9 cellular contexts compared by ENCODE assay signal in the genomic region with DNA sequence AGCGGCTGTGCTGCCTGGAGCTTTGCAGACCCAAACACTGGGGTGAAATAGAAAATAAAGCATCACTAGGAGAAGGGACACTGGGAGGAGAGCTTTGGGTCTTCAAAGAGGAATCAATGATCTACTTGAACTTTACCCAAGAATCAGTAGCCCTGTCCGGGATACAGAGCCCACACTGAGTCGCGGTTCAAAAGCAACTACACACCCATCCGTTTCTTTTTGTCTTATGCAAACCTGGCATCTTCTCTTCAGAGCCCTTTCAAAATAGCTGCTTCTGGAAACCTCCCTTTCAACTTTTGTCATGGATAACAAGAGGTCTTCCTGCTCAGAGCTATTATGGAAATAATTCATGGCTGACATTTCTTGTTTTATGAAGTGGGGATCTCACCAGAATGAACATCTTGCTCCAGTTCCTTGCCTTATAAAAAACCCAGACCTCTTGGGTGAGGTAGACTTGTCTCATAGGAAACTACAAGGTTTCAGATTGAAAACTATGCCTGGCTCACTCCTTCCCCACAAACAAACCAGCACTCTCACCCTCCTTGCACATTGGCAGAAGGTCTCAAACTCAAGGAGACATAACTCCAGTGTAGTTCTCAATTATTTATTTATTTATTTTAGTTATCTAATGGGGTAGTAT.
A peak's percentile ranks its signal among the peaks of the same experiment; 100 is the strongest.
DNase-seq lines count a peak whose midpoint lies in the region; ATAC-seq and TF ChIP-seq lines count a peak whose summit lies in the region.
"Had no signal": no experiment of that assay in that cellular context is flagged by ENCODE, and none has a peak within 500 bp of the region (broad histone marks: within the 10 kb centered on the region; RNA-seq: fewer than 3 reads in every experiment).

No MANE protein-coding gene starts in this region.

- WGBS in H9 (ENCODE audit: extremely low coverage, insufficient read length, low lambda C conversion rate) = no CpG with 5 or more reads among the region's 5 CpGs

- no peak overlapping the region for H3K23ac ChIP-seq in H9 (ENCODE audit: insufficient read length, low read depth, low read length)

- H3K18ac ChIP-seq in H9 (ENCODE audit: insufficient read length, low read depth, low read length) = no peak overlapping the region

- H2BK15ac ChIP-seq in H9 (ENCODE audit: low read depth, low read length) = no peak overlapping the region

- H3K79me2 ChIP-seq in H9 (ENCODE audit: insufficient read depth, low read length) = no peaks in the 10 kb centered on the region

- POLR2A ChIA-PET in CD8-positive, alpha-beta T cell (lab: Charles Lee) = interaction anchor here (0.7 to 5.5 kb wide), 11 partner anchors 9 to 234 kb away, joined by 3 to 44 read pairs (median 7); a partner anchor contains a TSS

- no peaks in the 10 kb centered on the region for H3K9me3 ChIP-seq in CD8-positive, alpha-beta T cell (ENCODE audit: low read length)
- no peaks in the 10 kb centered on the region for H3K9me3 ChIP-seq in H9 (ENCODE audit: control insufficient read depth, low read depth, low read length)

- H4K20me1 ChIP-seq in H9 (ENCODE audit: control insufficient read depth, insufficient read depth, insufficient read length) = no peaks in the 10 kb centered on the region

- H3K27ac ChIP-seq in CD8-positive, alpha-beta T cell (ENCODE audit: low read depth, low read length) = peak overlapping the region; percentile 72
- H3K27ac ChIP-seq in H9 (ENCODE audit: insufficient read length, low read depth, low read length) = no peak overlapping the region
- H3K27ac ChIP-seq: VCaP had no signal

- no peaks in the 10 kb centered on the region for H3K27me3 Mint-ChIP-seq in CD8-positive, alpha-beta T cell (ENCODE audit: low read depth)
- H3K27me3 Mint-ChIP-seq in activated naive CD8-positive, alpha-beta T cell = no peaks in the 10 kb centered on the region
- H3K27me3 Mint-ChIP-seq in nephron progenitor cell (ENCODE audit: low read depth, poor library complexity) (peaks cover 2% of the 10 kb centered on the region), H9 (ENCODE audit: low read depth) (peaks cover 2% of the 10 kb centered on the region; the same call in 1 of the 2 replicates)

- H4K8ac ChIP-seq in H9 (replicated peaks; ENCODE audit: insufficient read length, low read depth, low read length) = no peak overlapping the region

- no peaks in the 10 kb centered on the region for H3K27me3 ChIP-seq in CD8-positive, alpha-beta T cell (ENCODE audit: insufficient read depth, low read length)
- H3K27me3 ChIP-seq in H9 (ENCODE audit: insufficient read depth, low read length) = no peaks in the 10 kb centered on the region

- H3K36me3 ChIP-seq in CD8-positive, alpha-beta T cell (ENCODE audit: insufficient read depth, low read length) = no peaks in the 10 kb centered on the region

- H3K4me1 Mint-ChIP-seq in CD8-positive, alpha-beta T cell (ENCODE audit: low read depth) = peaks cover 78% of the 10 kb centered on the region
- H3K4me1 Mint-ChIP-seq in activated naive CD8-positive, alpha-beta T cell (ENCODE audit: low read depth) = peaks cover 80% of the 10 kb centered on the region
- H3K4me1 Mint-ChIP-seq in nephron progenitor cell = peaks cover 48% of the 10 kb centered on the region
- peaks cover 30% of the 10 kb centered on the region in 2 experiments for H3K4me1 Mint-ChIP-seq in H9

- no peak for TF ChIP-seq CTCF in CD8-positive, alpha-beta T cell (IDR thresholded peaks at IDR 0.05)
- TF ChIP-seq CTCF in nephron progenitor cell (IDR thresholded peaks at IDR 0.05) (no peak), H9 (conservative IDR thresholded peaks at IDR 0.05) (no peak)

- intact Hi-C loops in CD8-positive, alpha-beta T cell (cut with DNase I, micrococcal nuclease) = loop anchor here (1.0 to 10.0 kb wide), 12 partner anchors 7 to 362 kb away; a partner anchor contains a TSS

- no peaks in the 10 kb centered on the region for H3K23me2 ChIP-seq in H9 (ENCODE audit: insufficient read length, low read depth, low read length, poor library complexity, severe bottlenecking)

- no peaks in the 10 kb centered on the region for H3K9me3 Mint-ChIP-seq in CD8-positive, alpha-beta T cell
- no peaks in the 10 kb centered on the region for H3K9me3 Mint-ChIP-seq in activated naive CD8-positive, alpha-beta T cell (ENCODE audit: low read depth)
- H3K9me3 Mint-ChIP-seq in nephron progenitor cell = no peaks in the 10 kb centered on the region
- no peaks in the 10 kb centered on the region for H3K9me3 Mint-ChIP-seq in H9

- H3K27ac Mint-ChIP-seq in CD8-positive, alpha-beta T cell = peak overlapping the region; percentile 91
- H3K27ac Mint-ChIP-seq in activated naive CD8-positive, alpha-beta T cell = peak overlapping the region; percentile 91
- H3K27ac Mint-ChIP-seq in nephron progenitor cell (no peak overlapping the region), H9 (no peak overlapping the region)

- H2BK20ac ChIP-seq in H9 (ENCODE audit: low read depth, low read length, poor library complexity, severe bottlenecking) = no peak overlapping the region

- no peak overlapping the region for H3T11ph ChIP-seq in H9 (ENCODE audit: low read length)

- H3K4me2 ChIP-seq in H9 (ENCODE audit: insufficient read depth, insufficient read length, low read length) = no peak overlapping the region

- no peak for DNase-seq in CD8-positive, alpha-beta T cell
- DNase-seq in nephron progenitor cell (no peak), UCSD-AML1 (lab: John Stamatoyannopoulos, UW; ENCODE audit: unreplicated experiment) (no peak), D341Med (ENCODE audit: low spot score) (no peak), H9 (no peak), NCI-H774 (lab: John Stamatoyannopoulos, UW) (no peak)

- H4K5ac ChIP-seq in H9 (ENCODE audit: insufficient read length, low read depth, low read length) = no peak overlapping the region

- no peak overlapping the region for H2BK5ac ChIP-seq in H9 (ENCODE audit: insufficient read length, low read length)

- H3K4me3 ChIP-seq in CD8-positive, alpha-beta T cell (ENCODE audit: low read depth, low read length) = peak overlapping the region; percentile 75

- CTCF ChIA-PET in CD8-positive, alpha-beta T cell (lab: Charles Lee) = interaction anchor here (1.2 to 5.5 kb wide), 20 partner anchors 10 to 214 kb away, joined by 3 to 58 read pairs (median 5); a partner anchor contains a TSS

- H3K36me3 Mint-ChIP-seq in CD8-positive, alpha-beta T cell = peaks cover 5% of the 10 kb centered on the region
- H3K36me3 Mint-ChIP-seq in activated naive CD8-positive, alpha-beta T cell = peaks cover 5% of the 10 kb centered on the region
- H3K36me3 Mint-ChIP-seq in nephron progenitor cell (ENCODE audit: low read depth) (no peaks in the 10 kb centered on the region), H9 (ENCODE audit: insufficient read depth in 1 of 3, low read depth in 3 of 3) (no peaks in the 10 kb centered on the region)

- H3K4me1 ChIP-seq in CD8-positive, alpha-beta T cell (ENCODE audit: insufficient read depth, low read length) = peaks cover 65% of the 10 kb centered on the region
- H3K4me1 ChIP-seq in H9 (ENCODE audit: insufficient read depth, low read length) = peaks cover 3% of the 10 kb centered on the region; the same call in 1 of the 2 replicates

- no peak overlapping the region for H2BK12ac ChIP-seq in H9 (ENCODE audit: insufficient read length, low read depth, low read length)

- no peaks in the 10 kb centered on the region for H3K79me1 ChIP-seq in H9 (ENCODE audit: insufficient read depth, low read depth, low read length, poor library complexity, severe bottlenecking)

- no peak for ATAC-seq in CD8-positive, alpha-beta T cell
- ATAC-seq in GM19324 (IDR thresholded peaks at IDR 0.05; ENCODE audit: low FRiP score, unreplicated experiment) = peak; percentile 17

- H2AFZ ChIP-seq in H9 (ENCODE audit: low read length) = no peak overlapping the region

- no peak overlapping the region for H3K9ac ChIP-seq in H9 (ENCODE audit: extremely low read depth, insufficient read length, low read length)

- H3K4ac ChIP-seq in H9 (ENCODE audit: low read depth, low read length) = no peak overlapping the region

- H4K91ac ChIP-seq in H9 (ENCODE audit: insufficient read length, low read depth, low read length) = no peak overlapping the region

- no peak overlapping the region for H3K14ac ChIP-seq in H9 (ENCODE audit: insufficient read depth, low read length)

- peak overlapping the region; percentile 92 for H3K4me3 Mint-ChIP-seq in CD8-positive, alpha-beta T cell
- H3K4me3 Mint-ChIP-seq in activated naive CD8-positive, alpha-beta T cell = peak overlapping the region; percentile 93
- peak overlapping the region; percentile 6 for H3K4me3 Mint-ChIP-seq in nephron progenitor cell
- no peak overlapping the region for H3K4me3 Mint-ChIP-seq in H9

- no peak overlapping the region for H2AK5ac ChIP-seq in H9 (ENCODE audit: insufficient read length, low read length)

- H2BK120ac ChIP-seq in H9 (ENCODE audit: low read depth, low read length, poor library complexity, severe bottlenecking) = no peak overlapping the region

- no peak overlapping the region for H3K56ac ChIP-seq in H9 (ENCODE audit: insufficient read length, low read depth, low read length)

Comparison
In these comparisons a context has a peak if more than half of its experiments do, and no peak if none do; other contexts are left out.
1. H3K27ac Mint-ChIP-seq: peak in CD8-positive, alpha-beta T cell (single experiment) and activated naive CD8-positive, alpha-beta T cell (single experiment); none in nephron progenitor cell (single experiment) and H9 (0 of 3).
2. H3K4me3 Mint-ChIP-seq: peak in CD8-positive, alpha-beta T cell (single experiment), activated naive CD8-positive, alpha-beta T cell (single experiment) and nephron progenitor cell (single experiment); none in H9 (0 of 2).